ENCODE assay signal across 15 cellular contexts in genomic region chr11:3166268-3167142, GRCh38. TPM values are rescaled to one million over a fixed set of nuclear protein-coding genes. Genes with fewer than 3 reads are reported as not detected.
A peak's percentile ranks its signal among the peaks of the same experiment; 100 is the strongest.
DNase-seq lines count a peak whose midpoint lies in the region; ATAC-seq and TF ChIP-seq lines count a peak whose summit lies in the region.
"Had no signal": no experiment of that assay in that cellular context is flagged by ENCODE, and none has a peak within 500 bp of the region (broad histone marks: within the 10 kb centered on the region; RNA-seq: fewer than 3 reads in every experiment).

No MANE protein-coding gene starts in this region.

- H3K4me3 ChIP-seq in osteoblast (ENCODE audit: insufficient read depth, low read length) (no peak overlapping the region), gastrocnemius medialis (no peak overlapping the region)

- peaks cover 20% of the 10 kb centered on the region for H3K27me3 Mint-ChIP-seq in brain
- H3K27me3 Mint-ChIP-seq in activated CD4-positive, alpha-beta T cell treated with anti-CD3 and anti-CD28 coated beads for 36 hours = peaks cover 18% of the 10 kb centered on the region

- no peaks in the 10 kb centered on the region for H3K27me3 ChIP-seq in osteoblast (ENCODE audit: insufficient read depth, low read length)
- H3K27me3 ChIP-seq in gastrocnemius medialis = no peaks in the 10 kb centered on the region
- H3K27me3 ChIP-seq: dorsolateral prefrontal cortex had no signal

- H3K4me1 Mint-ChIP-seq in brain = peaks cover 45% of the 10 kb centered on the region
- peaks cover 30% of the 10 kb centered on the region for H3K4me1 Mint-ChIP-seq in activated CD4-positive, alpha-beta T cell treated with anti-CD3 and anti-CD28 coated beads for 36 hours

- peaks cover 0 to 4% (median 0%) of the 10 kb centered on the region in 5 experiments for H3K9me3 Mint-ChIP-seq in brain
- no peaks in the 10 kb centered on the region for H3K9me3 Mint-ChIP-seq in activated CD4-positive, alpha-beta T cell treated with anti-CD3 and anti-CD28 coated beads for 36 hours (ENCODE audit: low read depth)

- H3K4me1 ChIP-seq in osteoblast (ENCODE audit: insufficient read depth, low read length) (peaks cover 31% of the 10 kb centered on the region), gastrocnemius medialis (peaks cover 53 to 58% of the 10 kb centered on the region in 2 donors)

- peak overlapping the region in 3 of 5 experiments; percentile 28 to 81 (median 37) for H3K4me3 Mint-ChIP-seq in brain
- no peak overlapping the region for H3K4me3 Mint-ChIP-seq in activated CD4-positive, alpha-beta T cell treated with anti-CD3 and anti-CD28 coated beads for 36 hours

- no peak overlapping the region for H2AFZ ChIP-seq in osteoblast (ENCODE audit: low read length)

- peaks cover 20% of the 10 kb centered on the region for H4K20me1 ChIP-seq in osteoblast (ENCODE audit: insufficient read depth, low read length)

- H3K4me2 ChIP-seq in osteoblast (ENCODE audit: insufficient read depth, low read length) = no peak overlapping the region

- intact Hi-C loops in gastrocnemius medialis (cut with DNase I; ENCODE audit: low total_unique reads) = loop anchor here (5.0 kb wide), 1 partner anchor 211 kb away; the partner anchor contains the start of gene ZNF195
- intact Hi-C loops in activated CD4-positive, alpha-beta T cell treated with anti-CD3 and anti-CD28 coated beads for 36 hours (cut with DNase I, micrococcal nuclease) = loop anchor here (5.0 kb wide), 3 partner anchors 56 to 256 kb away; partner anchors contain the start of gene ZNF195 (in 1 of the 2)

- no peak for TF ChIP-seq POLR2A in gastrocnemius medialis (IDR thresholded peaks at IDR 0.05)

- peaks cover 32% of the 10 kb centered on the region for H3K79me2 ChIP-seq in osteoblast (ENCODE audit: insufficient read depth, low read length)

- TF ChIP-seq CTCF in brain (conservative IDR thresholded peaks at IDR 0.05) (no peak), osteoblast (IDR thresholded peaks at IDR 0.05; ENCODE audit: extremely low read depth, low read depth, low read length) (no peak), gastrocnemius medialis (IDR thresholded peaks at IDR 0.05 in 4 of 5, conservative IDR thresholded peaks at IDR 0.05 in 1 of 5) (no peak)

- POLR2A ChIA-PET in activated CD4-positive, alpha-beta T cell treated with anti-CD3 and anti-CD28 coated beads for 36 hours (lab: Charles Lee) = no interaction called here

- no peaks in the 10 kb centered on the region for H3K9me3 ChIP-seq in osteoblast (ENCODE audit: low read depth, low read length)
- no peaks in the 10 kb centered on the region for H3K9me3 ChIP-seq in gastrocnemius medialis
- H3K9me3 ChIP-seq: SK-N-SH had no signal

- in situ Hi-C loops in gastrocnemius medialis (cut with MboI; ENCODE audit: low sequenced_read_pairs in 4 of 4) = no loop called here

- H3K27ac ChIP-seq in osteoblast (ENCODE audit: low read depth, low read length) (no peak overlapping the region), gastrocnemius medialis (no peak overlapping the region)

- H3K36me3 ChIP-seq in osteoblast (ENCODE audit: insufficient read depth, low read length) (no peaks in the 10 kb centered on the region), gastrocnemius medialis (no peaks in the 10 kb centered on the region)

- DNase-seq in D341Med (ENCODE audit: low spot score) (peak; percentile 80), NCI-H1105 treated with DMSO at 0.1 percent for 48 hours (lab: John Stamatoyannopoulos, UW) (peak; percentile 67), osteoblast (ENCODE audit: insufficient read length, low spot score, missing footprints) (peak; percentile 62), gastrocnemius medialis (no peak)
- no peak for DNase-seq in activated CD4-positive, alpha-beta T cell treated with anti-CD3 and anti-CD28 coated beads for 36 hours
- DNase-seq: activated T-cell treated with anti-CD3 and anti-CD28 coated beads for 4 hours; HCEC 1CT; NK-92 treated with Interleukin-12 subunit alpha and Interleukin-12 subunit beta, amount 100 ng/mL, for 24 hours; SK-N-SH had no signal

- peak overlapping the region in 1 of 5 experiments; percentile 68 for H3K27ac Mint-ChIP-seq in brain
- no peak overlapping the region for H3K27ac Mint-ChIP-seq in activated CD4-positive, alpha-beta T cell treated with anti-CD3 and anti-CD28 coated beads for 36 hours

- CTCF ChIA-PET in activated CD4-positive, alpha-beta T cell treated with anti-CD3 and anti-CD28 coated beads for 36 hours (lab: Charles Lee) = no interaction called here

- ATAC-seq in gastrocnemius medialis = no peak
- no peak for ATAC-seq in GM19023 (IDR thresholded peaks at IDR 0.05; ENCODE audit: unreplicated experiment)
- no peak for ATAC-seq in HG03159 (IDR thresholded peaks at IDR 0.05; ENCODE audit: unreplicated experiment)
- no peak for ATAC-seq in activated CD4-positive, alpha-beta T cell treated with anti-CD3 and anti-CD28 coated beads for 36 hours

- no peaks in the 10 kb centered on the region for H3K36me3 Mint-ChIP-seq in brain
- H3K36me3 Mint-ChIP-seq in activated CD4-positive, alpha-beta T cell treated with anti-CD3 and anti-CD28 coated beads for 36 hours (ENCODE audit: low read depth) = no peaks in the 10 kb centered on the region

RNA-seq across cellular contexts. Expression of gene OSBPL5, which starts 1.4 kb away (rescaled TPM):
- polyA plus RNA-seq in brain (ENCODE audit: insufficient read depth, low read depth, low replicate concordance) = 5.5 TPM
- total RNA-seq in osteoblast (46.0 and 49.9 TPM in 2 replicates), gastrocnemius medialis (10 to 100 TPM in 3 of 4 donors, 1 to 10 TPM in 1; 9.2 to 18.5 (median 14.0) TPM)
- total RNA-seq in activated CD4-positive, alpha-beta T cell treated with anti-CD3 and anti-CD28 coated beads for 36 hours = 1 to 10 TPM; 5.8 to 7.1 TPM

RNA-seq across cellular contexts. Expression of gene MRGPRG, which starts 52.1 kb away (rescaled TPM):
- polyA plus RNA-seq in brain (ENCODE audit: insufficient read depth, low read depth, low replicate concordance) = not detected
- not detected in 2 replicates for total RNA-seq in osteoblast
- not detected for total RNA-seq in gastrocnemius medialis
- total RNA-seq in activated CD4-positive, alpha-beta T cell treated with anti-CD3 and anti-CD28 coated beads for 36 hours = not detected
- total RNA-seq: dorsolateral prefrontal cortex, HT1080, subcutaneous adipose tissue had no signal
- polyA plus RNA-seq: SK-N-SH had no signal

Comparison
In these comparisons a context has a peak if more than half of its experiments do, and no peak if none do; other contexts are left out.
1. DNase-seq: peak in D341Med (single experiment), NCI-H1105 treated with DMSO at 0.1 percent for 48 hours (single experiment) and osteoblast (single experiment); none in gastrocnemius medialis (0 of 2) and activated CD4-positive, alpha-beta T cell treated with anti-CD3 and anti-CD28 coated beads for 36 hours (single experiment).